27 cellular contexts compared by ENCODE assay signal in the genomic region with DNA sequence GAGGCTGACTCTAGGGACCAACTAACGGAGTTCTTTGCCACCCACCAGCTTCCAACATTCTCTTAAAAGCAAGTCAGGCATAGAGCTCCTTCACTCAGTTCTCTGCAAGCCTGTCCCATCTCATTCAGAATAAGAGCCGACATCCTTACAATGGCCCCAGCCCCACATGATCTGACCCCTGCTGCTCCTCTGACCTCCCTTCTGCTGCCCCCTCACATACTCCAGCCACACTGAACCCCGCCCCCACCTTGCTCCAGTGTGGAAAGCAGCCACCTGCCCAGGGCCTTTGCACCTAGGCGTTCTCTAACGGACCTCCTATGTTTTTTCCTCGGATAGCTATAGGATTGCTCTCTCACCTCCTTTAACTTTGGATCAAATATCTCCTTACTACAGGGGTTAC.
"Had no signal": no experiment of that assay in that cellular context is flagged by ENCODE, and none has a peak within 500 bp of the region (broad histone marks: within the 10 kb centered on the region; RNA-seq: fewer than 3 reads in every experiment).

No MANE protein-coding gene starts in this region.

- H3K4me3 ChIP-seq: colonic mucosa, esophagus squamous epithelium, left lung, mucosa of descending colon, prostate gland, sigmoid colon, thoracic aorta, tibial nerve, upper lobe of right lung, uterus had no signal

- H3K27me3 ChIP-seq: colonic mucosa, esophagus squamous epithelium, left lung, sigmoid colon, tibial nerve, upper lobe of right lung, uterus had no signal

- H3K4me3 Mint-ChIP-seq: dendritic cell treated with granulocyte-macrophage colony-stimulating factor and Interleukin-4, amounts not matched to agents 40 ng/mL and 50 ng/mL, for 4 days; mesothelial cell of epicardium; naive B cell; natural killer cell treated with Interleukin-12 subunit alpha and Interleukin-12 subunit beta and Interleukin-15 and Interleukin-18, amount 100 ng/mL, for 72 hours; neural crest cell; stimulated activated naive B cell treated with anti-CD40 and anti-IgM and Interleukin-4, amounts not matched to agents 10 μg/mL and 1 μg/mL and 100 μg/mL, for 72 hours; stimulated activated naive CD8-positive, alpha-beta T cell treated with anti-CD3 and anti-CD28 coated beads, Interleukin-15, Interleukin-2, amounts not matched to agents 100 ng/mL and 50 ng/mL, for 24 hours had no signal

- H3K36me3 Mint-ChIP-seq: mesothelial cell of epicardium; naive B cell; natural killer cell treated with Interleukin-12 subunit alpha and Interleukin-12 subunit beta and Interleukin-15 and Interleukin-18, amount 100 ng/mL, for 72 hours; stimulated activated naive B cell treated with anti-CD40 and anti-IgM and Interleukin-4, amounts not matched to agents 10 μg/mL and 1 μg/mL and 100 μg/mL, for 72 hours had no signal

- H3K27ac Mint-ChIP-seq: dendritic cell treated with granulocyte-macrophage colony-stimulating factor and Interleukin-4, amounts not matched to agents 40 ng/mL and 50 ng/mL, for 4 days; mesothelial cell of epicardium; naive B cell; natural killer cell treated with Interleukin-12 subunit alpha and Interleukin-12 subunit beta and Interleukin-15 and Interleukin-18, amount 100 ng/mL, for 72 hours; stimulated activated naive B cell treated with anti-CD40 and anti-IgM and Interleukin-4, amounts not matched to agents 10 μg/mL and 1 μg/mL and 100 μg/mL, for 72 hours; stimulated activated naive CD8-positive, alpha-beta T cell treated with anti-CD3 and anti-CD28 coated beads, Interleukin-15, Interleukin-2, amounts not matched to agents 100 ng/mL and 50 ng/mL, for 24 hours had no signal

- H3K4me1 Mint-ChIP-seq: naive B cell; stimulated activated naive B cell treated with anti-CD40 and anti-IgM and Interleukin-4, amounts not matched to agents 10 μg/mL and 1 μg/mL and 100 μg/mL, for 72 hours had no signal

- H3K9me3 Mint-ChIP-seq: dendritic cell treated with granulocyte-macrophage colony-stimulating factor and Interleukin-4, amounts not matched to agents 40 ng/mL and 50 ng/mL, for 4 days; mesothelial cell of epicardium; naive B cell; natural killer cell treated with Interleukin-12 subunit alpha and Interleukin-12 subunit beta and Interleukin-15 and Interleukin-18, amount 100 ng/mL, for 72 hours; neural crest cell; stimulated activated naive B cell treated with anti-CD40 and anti-IgM and Interleukin-4, amounts not matched to agents 10 μg/mL and 1 μg/mL and 100 μg/mL, for 72 hours; stimulated activated naive CD8-positive, alpha-beta T cell treated with anti-CD3 and anti-CD28 coated beads, Interleukin-15, Interleukin-2, amounts not matched to agents 100 ng/mL and 50 ng/mL, for 24 hours had no signal

- H3K36me3 ChIP-seq: colonic mucosa, esophagus squamous epithelium, left lung, prostate gland, sigmoid colon, thoracic aorta, tibial nerve, upper lobe of right lung, uterus had no signal

- DNase-seq: colonic mucosa; effector CD8-positive, alpha-beta T cell; erythroblast; esophagus squamous epithelium; foreskin melanocyte; hypothalamus; left cardiac atrium; left lung; mesenchymal stem cell; mucosa of descending colon; naive B cell; nucleus accumbens; sigmoid colon; stimulated activated CD4-positive, alpha-beta T cell treated with anti-CD3 and anti-CD28 coated beads, Interleukin-2, amount 100 ng/mL, for 24 hours; stimulated activated CD4-positive, alpha-beta T cell treated with anti-CD3 and anti-CD28 coated beads, Interleukin-4, amount 100 ng/mL, for 24 hours; stimulated activated naive B cell treated with anti-CD40 and anti-IgM and Interleukin-4, amounts not matched to agents 10 μg/mL and 1 μg/mL and 100 μg/mL, for 72 hours; upper lobe of right lung; uterus had no signal

- H3K27ac ChIP-seq: colonic mucosa, esophagus squamous epithelium, left lung, prostate gland, sigmoid colon, thoracic aorta, tibial nerve, upper lobe of right lung, uterus had no signal

- H3K4me1 ChIP-seq: colonic mucosa, esophagus squamous epithelium, left lung, prostate gland, sigmoid colon, tibial nerve, upper lobe of right lung, uterus had no signal

- H3K27me3 Mint-ChIP-seq: dendritic cell treated with granulocyte-macrophage colony-stimulating factor and Interleukin-4, amounts not matched to agents 40 ng/mL and 50 ng/mL, for 4 days; natural killer cell treated with Interleukin-12 subunit alpha and Interleukin-12 subunit beta and Interleukin-15 and Interleukin-18, amount 100 ng/mL, for 72 hours had no signal

- ATAC-seq: left cardiac atrium; left lung; mucosa of descending colon; natural killer cell treated with Interleukin-12 subunit alpha and Interleukin-12 subunit beta and Interleukin-15 and Interleukin-18, amount 100 ng/mL, for 72 hours; right cardiac atrium; stimulated activated naive B cell treated with anti-CD40 and anti-IgM and Interleukin-4, amounts not matched to agents 10 μg/mL and 1 μg/mL and 100 μg/mL, for 72 hours; upper lobe of right lung had no signal

- H3K9me3 ChIP-seq: colonic mucosa, esophagus squamous epithelium, left lung, mucosa of descending colon, prostate gland, sigmoid colon, thoracic aorta, tibial nerve, upper lobe of right lung, uterus had no signal
